ENCODE assay signal across 31 cellular contexts in the genomic region with DNA sequence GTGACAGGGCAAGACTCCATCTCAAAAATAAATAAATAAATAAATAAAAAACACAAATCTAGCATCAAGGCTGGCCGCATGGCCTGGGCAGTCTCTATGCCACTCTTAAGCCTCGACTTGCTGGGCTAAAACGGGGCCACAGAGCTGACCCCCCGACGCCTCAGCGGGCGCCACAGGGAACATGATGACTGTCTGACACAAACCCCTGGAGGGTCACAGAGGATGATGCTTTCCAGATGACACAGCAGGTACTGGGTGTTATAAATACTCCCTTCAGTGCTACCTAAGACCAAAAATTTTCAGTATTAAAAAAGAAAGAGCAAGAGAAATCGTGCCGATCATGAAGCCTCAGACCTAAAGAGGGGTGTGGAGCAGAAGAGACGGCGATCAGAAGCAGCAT.
"Had no signal": no experiment of that assay in that cellular context is flagged by ENCODE, and none has a peak within 500 bp of the region (broad histone marks: within the 10 kb centered on the region; RNA-seq: fewer than 3 reads in every experiment).

No MANE protein-coding gene starts in this region.

- H3K36me3 Mint-ChIP-seq: natural killer cell had no signal

- H3K27me3 Mint-ChIP-seq: activated CD4-positive, alpha-beta T cell treated with anti-CD3 and anti-CD28 coated beads, Interleukin-2, amount 10 ng/mL, durations not matched to agents 24 days and 14 days; activated CD8-positive, alpha-beta memory T cell treated with anti-CD3 and anti-CD28 coated beads, Interleukin-2, amount 10 ng/mL, durations not matched to agents 7 days and 5 days; activated naive CD4-positive, alpha-beta T cell treated with anti-CD3 and anti-CD28 coated beads, Interleukin-2, amount 50 U/mL, for 24 hours; effector memory CD8-positive, alpha-beta T cell; progenitor cell of endocrine pancreas; T-helper 17 cell had no signal

- H3K36me3 ChIP-seq: gastrocnemius medialis, ovary, right lobe of liver, thyroid gland, vagina had no signal

- H3K4me3 Mint-ChIP-seq: activated CD4-positive, alpha-beta T cell treated with anti-CD3 and anti-CD28 coated beads, Interleukin-2, amount 10 ng/mL, durations not matched to agents 24 days and 14 days; activated CD8-positive, alpha-beta memory T cell treated with anti-CD3 and anti-CD28 coated beads, Interleukin-2, amount 10 ng/mL, durations not matched to agents 7 days and 5 days; activated CD8-positive, alpha-beta T cell treated with anti-CD3 and anti-CD28 coated beads, Interleukin-2, amount 10 ng/mL, durations not matched to agents 7 days and 5 days; activated naive CD4-positive, alpha-beta T cell treated with anti-CD3 and anti-CD28 coated beads, Interleukin-2, amount 50 U/mL, for 24 hours; effector memory CD8-positive, alpha-beta T cell; natural killer cell; T-helper 17 cell had no signal

- H3K4me1 ChIP-seq: body of pancreas, right lobe of liver, thyroid gland, upper lobe of left lung, vagina had no signal

- H3K9me3 Mint-ChIP-seq: activated naive CD4-positive, alpha-beta T cell treated with anti-CD3 and anti-CD28 coated beads, Interleukin-2, amount 50 U/mL, for 24 hours; effector memory CD8-positive, alpha-beta T cell; natural killer cell had no signal

- H3K27ac ChIP-seq: body of pancreas, coronary artery, gastrocnemius medialis, neutrophil, ovary, right lobe of liver, stomach, thyroid gland, upper lobe of left lung, vagina, WERI-Rb-1 had no signal

- H3K9me3 ChIP-seq: body of pancreas, gastrocnemius medialis, neutrophil, ovary, right lobe of liver, thyroid gland, vagina had no signal

- ATAC-seq: activated CD8-positive, alpha-beta memory T cell treated with anti-CD3 and anti-CD28 coated beads, Interleukin-2, amount 10 ng/mL, durations not matched to agents 7 days and 5 days; activated CD8-positive, alpha-beta T cell treated with anti-CD3 and anti-CD28 coated beads, Interleukin-2, amount 10 ng/mL, durations not matched to agents 7 days and 5 days; body of pancreas; effector memory CD8-positive, alpha-beta T cell; gastrocnemius medialis; left cardiac atrium; natural killer cell; right lobe of liver; T-helper 17 cell had no signal

- H3K27me3 ChIP-seq: body of pancreas, gastrocnemius medialis, neutrophil, ovary, right lobe of liver, stomach, thyroid gland, upper lobe of left lung, vagina had no signal

- DNase-seq: activated CD4-positive, alpha-beta T cell treated with anti-CD3 and anti-CD28 coated beads, Interleukin-2, amount 10 ng/mL, durations not matched to agents 24 days and 14 days; activated CD4-positive, CD25-positive, alpha-beta regulatory T cell treated with anti-CD3 and anti-CD28 coated beads, Interleukin-2, amount 50 U/mL, for 72 hours; activated CD8-positive, alpha-beta memory T cell treated with anti-CD3 and anti-CD28 coated beads, Interleukin-2, amount 10 ng/mL, durations not matched to agents 7 days and 5 days; activated CD8-positive, alpha-beta T cell treated with anti-CD3 and anti-CD28 coated beads, Interleukin-2, amount 10 ng/mL, durations not matched to agents 7 days and 5 days; activated T-cell treated with anti-CD3 and anti-CD28 coated beads, Interleukin-2, amount 50 U/mL, for 48 hours; aorta; body of pancreas; cerebellar nuclear complex; effector memory CD8-positive, alpha-beta T cell; erythroblast; gastrocnemius medialis; hippocampal formation; left cardiac atrium; midbrain; natural killer cell; ovary; right lobe of liver; stimulated activated CD4-positive, alpha-beta T cell treated with anti-CD3 and anti-CD28 coated beads, Interleukin-2, amount 100 ng/mL, for 48 hours; stomach; SW 1271; T-helper 17 cell; T1000; thyroid gland; upper lobe of left lung; WERI-Rb-1 had no signal

- H3K27ac Mint-ChIP-seq: activated CD4-positive, alpha-beta T cell treated with anti-CD3 and anti-CD28 coated beads, Interleukin-2, amount 10 ng/mL, durations not matched to agents 24 days and 14 days; activated CD8-positive, alpha-beta memory T cell treated with anti-CD3 and anti-CD28 coated beads, Interleukin-2, amount 10 ng/mL, durations not matched to agents 7 days and 5 days; activated CD8-positive, alpha-beta T cell treated with anti-CD3 and anti-CD28 coated beads, Interleukin-2, amount 10 ng/mL, durations not matched to agents 7 days and 5 days; activated naive CD4-positive, alpha-beta T cell treated with anti-CD3 and anti-CD28 coated beads, Interleukin-2, amount 50 U/mL, for 24 hours; activated T-helper 2 cell treated with anti-CD3 and anti-CD28 coated beads, Interferon-gamma antibody, Interleukin-2, Interleukin-4, amounts not matched to agents 10 μg/mL and 5 μg/mL and 100 μg/mL, durations not matched to agents 14 hours and 24 hours and 36 hours; effector memory CD8-positive, alpha-beta T cell; natural killer cell; progenitor cell of endocrine pancreas; T-helper 17 cell had no signal

- H3K4me3 ChIP-seq: body of pancreas, coronary artery, gastrocnemius medialis, ovary, right lobe of liver, stomach, thyroid gland, upper lobe of left lung, vagina had no signal

- H3K4me1 Mint-ChIP-seq: activated CD8-positive, alpha-beta memory T cell treated with anti-CD3 and anti-CD28 coated beads, Interleukin-2, amount 10 ng/mL, durations not matched to agents 7 days and 5 days had no signal
